Comparison of ENCODE assay signal across 1 cellular context in the genomic region with DNA sequence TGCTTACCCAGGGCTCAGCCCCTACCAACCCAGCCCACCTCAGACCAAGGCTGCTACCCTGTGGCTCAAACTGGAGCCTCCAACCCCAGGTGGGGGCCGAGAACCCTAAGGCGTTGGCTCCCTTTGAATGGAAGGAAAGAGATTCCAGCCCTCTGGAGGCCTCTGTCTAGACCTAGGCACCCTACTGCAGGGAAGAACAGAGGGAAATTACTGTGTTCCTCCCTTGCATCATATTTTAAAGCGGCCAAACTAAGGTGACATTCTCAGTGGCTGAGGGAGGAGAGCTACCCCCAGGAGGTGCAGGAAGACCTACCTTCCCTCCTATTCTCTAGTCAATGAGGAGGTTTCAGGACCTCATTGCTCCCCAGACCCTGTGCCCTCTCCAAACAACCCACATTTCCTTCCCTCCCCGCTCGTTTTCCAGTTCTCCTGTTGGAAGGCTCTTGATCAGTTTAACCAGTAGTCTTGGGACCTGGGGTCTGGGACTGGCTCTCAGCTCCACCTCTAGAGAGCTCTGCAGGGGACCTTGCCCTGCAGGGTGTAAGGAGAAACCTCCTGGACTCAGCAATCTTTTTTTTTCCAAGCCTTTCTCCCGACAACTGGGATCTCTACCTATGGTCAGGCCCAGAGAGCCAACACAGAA.
TF ChIP-seq lines count a peak whose summit lies in the region.

No MANE protein-coding gene starts in this region.

TF ChIP-seq in HEK293, 187 proteins besides CTCF, POLR2A, EP300 and RAD21 (continued from another document):
- TF ChIP-seq SP3 (tag by site-specific recombination; IDR thresholded peaks at IDR 0.05) (no peak), ZNF423 (tag by site-specific recombination; IDR thresholded peaks at IDR 0.05) (peak; percentile 46; the same call in 1 of the 2 replicates), ZNF600 (tag by site-specific recombination; IDR thresholded peaks at IDR 0.05) (peak; percentile 26; the same call in 1 of the 2 replicates), ZNF138 (tag by site-specific recombination; IDR thresholded peaks at IDR 0.05; ENCODE audit: borderline replicate concordance) (no peak), HOXC10 (CRISPR knock-in tag; IDR thresholded peaks at IDR 0.05) (no peak), SP2 (tag by site-specific recombination; IDR thresholded peaks at IDR 0.05) (no peak), GLIS1 (tag by site-specific recombination; IDR thresholded peaks at IDR 0.05) (peak; percentile 93), ZNF211 (tag by site-specific recombination; IDR thresholded peaks at IDR 0.05; ENCODE audit: low read depth) (no peak), MZF1 (tag by site-specific recombination; IDR thresholded peaks at IDR 0.05; ENCODE audit: borderline replicate concordance) (no peak), ZNF121 (tag by site-specific recombination; IDR thresholded peaks at IDR 0.05) (peak; percentile 83; the same call in 1 of the 2 replicates)
- TF ChIP-seq, protein P1, sequence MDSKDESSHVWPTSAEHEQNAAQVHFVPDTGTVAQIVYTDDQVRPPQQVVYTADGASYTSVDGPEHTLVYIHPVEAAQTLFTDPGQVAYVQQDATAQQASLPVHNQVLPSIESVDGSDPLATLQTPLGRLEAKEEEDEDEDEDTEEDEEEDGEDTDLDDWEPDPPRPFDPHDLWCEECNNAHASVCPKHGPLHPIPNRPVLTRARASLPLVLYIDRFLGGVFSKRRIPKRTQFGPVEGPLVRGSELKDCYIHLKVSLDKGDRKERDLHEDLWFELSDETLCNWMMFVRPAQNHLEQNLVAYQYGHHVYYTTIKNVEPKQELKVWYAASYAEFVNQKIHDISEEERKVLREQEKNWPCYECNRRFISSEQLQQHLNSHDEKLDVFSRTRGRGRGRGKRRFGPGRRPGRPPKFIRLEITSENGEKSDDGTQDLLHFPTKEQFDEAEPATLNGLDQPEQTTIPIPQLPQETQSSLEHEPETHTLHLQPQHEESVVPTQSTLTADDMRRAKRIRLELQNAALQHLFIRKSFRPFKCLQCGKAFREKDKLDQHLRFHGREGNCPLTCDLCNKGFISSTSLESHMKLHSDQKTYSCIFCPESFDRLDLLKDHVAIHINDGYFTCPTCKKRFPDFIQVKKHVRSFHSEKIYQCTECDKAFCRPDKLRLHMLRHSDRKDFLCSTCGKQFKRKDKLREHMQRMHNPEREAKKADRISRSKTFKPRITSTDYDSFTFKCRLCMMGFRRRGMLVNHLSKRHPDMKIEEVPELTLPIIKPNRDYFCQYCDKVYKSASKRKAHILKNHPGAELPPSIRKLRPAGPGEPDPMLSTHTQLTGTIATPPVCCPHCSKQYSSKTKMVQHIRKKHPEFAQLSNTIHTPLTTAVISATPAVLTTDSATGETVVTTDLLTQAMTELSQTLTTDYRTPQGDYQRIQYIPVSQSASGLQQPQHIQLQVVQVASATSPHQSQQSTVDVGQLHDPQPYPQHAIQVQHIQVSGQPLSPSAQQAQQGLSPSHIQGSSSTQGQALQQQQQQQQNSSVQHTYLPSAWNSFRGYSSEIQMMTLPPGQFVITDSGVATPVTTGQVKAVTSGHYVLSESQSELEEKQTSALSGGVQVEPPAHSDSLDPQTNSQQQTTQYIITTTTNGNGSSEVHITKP (tag by site-specific recombination; IDR thresholded peaks at IDR 0.05) = peak; percentile 56
- TF ChIP-seq, protein P2, sequence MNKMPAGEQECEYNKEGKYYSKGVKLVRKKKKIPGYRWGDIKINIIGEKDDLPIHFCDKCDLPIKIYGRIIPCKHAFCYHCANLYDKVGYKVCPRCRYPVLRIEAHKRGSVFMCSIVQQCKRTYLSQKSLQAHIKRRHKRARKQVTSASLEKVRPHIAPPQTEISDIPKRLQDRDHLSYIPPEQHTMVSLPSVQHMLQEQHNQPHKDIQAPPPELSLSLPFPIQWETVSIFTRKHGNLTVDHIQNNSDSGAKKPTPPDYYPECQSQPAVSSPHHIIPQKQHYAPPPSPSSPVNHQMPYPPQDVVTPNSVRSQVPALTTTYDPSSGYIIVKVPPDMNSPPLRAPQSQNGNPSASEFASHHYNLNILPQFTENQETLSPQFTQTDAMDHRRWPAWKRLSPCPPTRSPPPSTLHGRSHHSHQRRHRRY (tag by site-specific recombination; IDR thresholded peaks at IDR 0.05) = no peak
